Comparison of ENCODE assay signal across 16 cellular contexts in genomic region chr5:151130235-151130921, GRCh38. TPM values are rescaled to one million over a fixed set of nuclear protein-coding genes. Genes with fewer than 3 reads are reported as not detected.
DNase-seq lines count a peak whose midpoint lies in the region; ATAC-seq and TF ChIP-seq lines count a peak whose summit lies in the region.
"Had no signal": no experiment of that assay in that cellular context is flagged by ENCODE, and none has a peak within 500 bp of the region (broad histone marks: within the 10 kb centered on the region; RNA-seq: fewer than 3 reads in every experiment).

No MANE protein-coding gene starts in this region.

- no peaks in the 10 kb centered on the region for H3K27me3 ChIP-seq in hepatocyte
- H3K27me3 ChIP-seq: heart left ventricle had no signal

- H3K9me2 ChIP-seq in hepatocyte (replicated peaks; ENCODE audit: insufficient read depth) = no peaks in the 10 kb centered on the region

- H4K20me1 ChIP-seq in hepatocyte (ENCODE audit: insufficient read depth, poor library complexity, severe bottlenecking) = no peaks in the 10 kb centered on the region

- no peak for ATAC-seq in stimulated activated naive B cell treated with anti-CD40 and anti-IgM and Interleukin-4, amounts not matched to agents 10 μg/mL and 1 μg/mL and 100 μg/mL, for 72 hours (replicated peaks)
- no peak for ATAC-seq in left lobe of liver
- ATAC-seq: heart left ventricle, Panc1 had no signal

- no peak for TF ChIP-seq CTCF in hepatocyte (IDR thresholded peaks at IDR 0.05; ENCODE audit: poor library complexity)

- no peak overlapping the region for H3K4me3 ChIP-seq in hepatocyte
- H3K4me3 ChIP-seq: heart left ventricle had no signal

- no peak overlapping the region for H3K4me2 ChIP-seq in hepatocyte

- no peak overlapping the region for H3K4me3 Mint-ChIP-seq in activated naive CD4-positive, alpha-beta T cell treated with anti-CD3 and anti-CD28 coated beads, Interleukin-2, amount 10 ng/mL, durations not matched to agents 7 days and 5 days
- peak overlapping the region in 2 of 4 donors; percentile 7 to 48 for H3K4me3 Mint-ChIP-seq in IgD-negative memory B cell
- H3K4me3 Mint-ChIP-seq in stimulated activated naive B cell treated with anti-CD40 and anti-IgM and Interleukin-4, amounts not matched to agents 10 μg/mL and 1 μg/mL and 100 μg/mL, for 72 hours = no peak overlapping the region
- H3K4me3 Mint-ChIP-seq: nephron progenitor cell had no signal

- H3K27ac ChIP-seq in hepatocyte = peak overlapping the region; percentile 73
- H3K27ac ChIP-seq: heart left ventricle had no signal

- no peaks in the 10 kb centered on the region for H3K36me3 ChIP-seq in hepatocyte (replicated peaks; ENCODE audit: insufficient read depth, low read depth)

- H3K27ac Mint-ChIP-seq in activated naive CD4-positive, alpha-beta T cell treated with anti-CD3 and anti-CD28 coated beads, Interleukin-2, amount 10 ng/mL, durations not matched to agents 7 days and 5 days = peak overlapping the region; percentile 85
- peak overlapping the region in 2 of 3 donors; percentile 28 to 80 for H3K27ac Mint-ChIP-seq in IgD-negative memory B cell
- peak overlapping the region; percentile 59 for H3K27ac Mint-ChIP-seq in stimulated activated naive B cell treated with anti-CD40 and anti-IgM and Interleukin-4, amounts not matched to agents 10 μg/mL and 1 μg/mL and 100 μg/mL, for 72 hours
- H3K27ac Mint-ChIP-seq: nephron progenitor cell had no signal

- no peaks in the 10 kb centered on the region for H3K9me3 Mint-ChIP-seq in activated naive CD4-positive, alpha-beta T cell treated with anti-CD3 and anti-CD28 coated beads, Interleukin-2, amount 10 ng/mL, durations not matched to agents 7 days and 5 days
- no peaks in the 10 kb centered on the region for H3K9me3 Mint-ChIP-seq in IgD-negative memory B cell
- no peaks in the 10 kb centered on the region for H3K9me3 Mint-ChIP-seq in stimulated activated naive B cell treated with anti-CD40 and anti-IgM and Interleukin-4, amounts not matched to agents 10 μg/mL and 1 μg/mL and 100 μg/mL, for 72 hours
- H3K9me3 Mint-ChIP-seq: nephron progenitor cell had no signal

- CTCF ChIA-PET in activated naive CD4-positive, alpha-beta T cell treated with anti-CD3 and anti-CD28 coated beads, Interleukin-2, amount 10 ng/mL, durations not matched to agents 7 days and 5 days (lab: Charles Lee) = interaction anchor here (1.6 to 14.4 kb wide), 6 partner anchors 11 to 108 kb away, joined by 4 to 366 read pairs (median 10); no protein-coding TSS in a partner anchor

- H3K36me3 Mint-ChIP-seq in activated naive CD4-positive, alpha-beta T cell treated with anti-CD3 and anti-CD28 coated beads, Interleukin-2, amount 10 ng/mL, durations not matched to agents 7 days and 5 days = peaks cover 89% of the 10 kb centered on the region
- H3K36me3 Mint-ChIP-seq in IgD-negative memory B cell = peaks cover 13% of the 10 kb centered on the region
- peaks cover 79 to 96% of the 10 kb centered on the region in 2 donors for H3K36me3 Mint-ChIP-seq in stimulated activated naive B cell treated with anti-CD40 and anti-IgM and Interleukin-4, amounts not matched to agents 10 μg/mL and 1 μg/mL and 100 μg/mL, for 72 hours

- H3K9me3 ChIP-seq in hepatocyte (ENCODE audit: low read depth) = no peaks in the 10 kb centered on the region
- H3K9me3 ChIP-seq: heart left ventricle had no signal

- peaks cover 61% of the 10 kb centered on the region for H3K4me1 Mint-ChIP-seq in activated naive CD4-positive, alpha-beta T cell treated with anti-CD3 and anti-CD28 coated beads, Interleukin-2, amount 10 ng/mL, durations not matched to agents 7 days and 5 days
- H3K4me1 Mint-ChIP-seq in IgD-negative memory B cell = peaks cover 62 to 71% (median 63%) of the 10 kb centered on the region in 3 donors
- H3K4me1 Mint-ChIP-seq in stimulated activated naive B cell treated with anti-CD40 and anti-IgM and Interleukin-4, amounts not matched to agents 10 μg/mL and 1 μg/mL and 100 μg/mL, for 72 hours = peaks cover 81 to 100% of the 10 kb centered on the region in 2 donors

- peaks cover 5% of the 10 kb centered on the region for H3K4me1 ChIP-seq in hepatocyte (ENCODE audit: insufficient read depth)

- H2AFZ ChIP-seq in hepatocyte = no peak overlapping the region

- no peaks in the 10 kb centered on the region for H3K79me2 ChIP-seq in hepatocyte

- H3K27me3 Mint-ChIP-seq in activated naive CD4-positive, alpha-beta T cell treated with anti-CD3 and anti-CD28 coated beads, Interleukin-2, amount 10 ng/mL, durations not matched to agents 7 days and 5 days = no peaks in the 10 kb centered on the region
- no peaks in the 10 kb centered on the region for H3K27me3 Mint-ChIP-seq in IgD-negative memory B cell
- H3K27me3 Mint-ChIP-seq in stimulated activated naive B cell treated with anti-CD40 and anti-IgM and Interleukin-4, amounts not matched to agents 10 μg/mL and 1 μg/mL and 100 μg/mL, for 72 hours = no peaks in the 10 kb centered on the region

- WGBS in hepatocyte (ENCODE audit: low lambda C conversion rate, missing lambda C conversion rate) = 93% methylated on average over 8 of the region's 8 CpGs

- DNase-seq in activated naive CD4-positive, alpha-beta T cell treated with anti-CD3 and anti-CD28 coated beads, Interleukin-2, amount 10 ng/mL, durations not matched to agents 7 days and 5 days = no peak
- no peak for DNase-seq in activated naive CD4-positive, alpha-beta T cell (lab: John Stamatoyannopoulos, UW)
- no peak for DNase-seq in hepatocyte (ENCODE audit: low spot score)
- DNase-seq in stimulated activated naive B cell treated with anti-CD40 and anti-IgM and Interleukin-4, amounts not matched to agents 10 μg/mL and 1 μg/mL and 100 μg/mL, for 72 hours = no peak
- no peak for DNase-seq in glomerular visceral epithelial cell (ENCODE audit: extremely low spot score)
- no peak for DNase-seq in NCI-H2196 (lab: John Stamatoyannopoulos, UW; ENCODE audit: unreplicated experiment)
- DNase-seq in left lobe of liver (ENCODE audit: low spot score) = no peak
- DNase-seq: caudate nucleus; COR-L47; effector CD4-positive, alpha-beta T cell; heart left ventricle; mesenchymal stem cell; NCI-H1417 treated with DMSO at 0.1 percent for 48 hours; nephron progenitor cell had no signal

RNA-seq across cellular contexts. Expression of gene ANXA6, which starts 27.2 kb away (rescaled TPM):
- polyA plus RNA-seq in IgD-negative memory B cell (298 TPM), hepatocyte (116 and 122 TPM in 2 replicates)
- total RNA-seq in hepatocyte (148 and 152 TPM in 2 replicates), left lobe of liver (232 TPM)

RNA-seq across cellular contexts. Expression of gene TNIP1, which starts 49.5 kb away (rescaled TPM):
- 78.3 TPM for polyA plus RNA-seq in IgD-negative memory B cell
- total RNA-seq in hepatocyte = 54.3 and 64.6 TPM in 2 replicates
- polyA plus RNA-seq in hepatocyte = 48.0 and 57.0 TPM in 2 replicates
- total RNA-seq in left lobe of liver = 74.5 TPM
